In the genomic region with DNA sequence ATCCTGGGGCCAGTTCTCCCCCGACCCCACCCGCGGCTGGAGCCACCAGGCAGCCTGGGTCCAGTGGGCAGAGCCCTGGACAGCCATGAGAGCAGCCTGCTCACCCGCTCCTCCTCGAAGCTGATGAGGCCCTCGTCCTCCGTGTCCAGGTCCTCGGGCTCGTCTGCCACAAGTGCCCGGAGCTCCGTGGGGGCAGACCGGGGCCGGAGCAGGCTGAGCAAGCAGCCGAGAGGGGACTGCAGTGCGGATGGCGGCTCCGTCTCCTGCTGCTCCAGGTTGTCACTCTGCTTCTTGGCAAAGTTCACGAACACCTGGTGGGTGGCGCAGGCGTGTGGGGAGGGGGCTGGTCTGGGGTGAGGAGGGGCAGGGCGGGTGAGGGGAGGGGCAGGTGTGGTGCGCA, we compare ENCODE assay signal across 33 cellular contexts. TPM values are rescaled to one million over a fixed set of nuclear protein-coding genes. Genes with fewer than 3 reads are reported as not detected.
"Had no signal": no experiment of that assay in that cellular context is flagged by ENCODE, and none has a peak within 500 bp of the region (broad histone marks: within the 10 kb centered on the region; RNA-seq: fewer than 3 reads in every experiment).

No MANE protein-coding gene starts in this region.

- ATAC-seq: activated CD4-positive, CD25-positive, alpha-beta regulatory T cell treated with anti-CD3 and anti-CD28 coated beads, Interleukin-2, amount 50 U/mL, for 24 hours; activated naive CD8-positive, alpha-beta T cell treated with anti-CD3 and anti-CD28 coated beads, Interleukin-2, amount 50 U/mL, for 24 hours; WTC11 had no signal

- H3K36me3 ChIP-seq: MG63, SJCRH30 had no signal

- H3K4me3 ChIP-seq: MG63, SK-N-MC had no signal

- H3K27ac ChIP-seq: SK-N-MC had no signal

- DNase-seq: activated CD4-positive, alpha-beta memory T cell treated with anti-CD3 and anti-CD28 coated beads for 36 hours; activated CD4-positive, alpha-beta T cell treated with anti-CD3 and anti-CD28 coated beads for 4 hours; activated CD4-positive, alpha-beta T cell treated with anti-CD3 and anti-CD28 coated beads, Interleukin-2, amount 50 U/mL, for 1 hour; activated CD8-positive, alpha-beta memory T cell treated with anti-CD3 and anti-CD28 coated beads, Interleukin-2, amount 50 U/mL, for 4 hours; activated effector memory CD4-positive, alpha-beta T cell treated with Interleukin-2 at 50 U/mL for 16 hours; activated naive CD4-positive, alpha-beta T cell treated with anti-CD3 and anti-CD28 coated beads, Interleukin-2, amount 10 ng/mL, durations not matched to agents 7 days and 5 days; activated naive CD8-positive, alpha-beta T cell treated with anti-CD3 and anti-CD28 coated beads, Interleukin-2, amount 50 U/mL, for 24 hours; activated T-cell treated with anti-CD3 and anti-CD28 coated beads, Interleukin-2, amount 50 U/mL, for 48 hours; anterior cingulate cortex; central memory CD4-positive, alpha-beta T cell; Kasumi-1; KG1; MG63; NCI-H1048; NCI-H1105 treated with DMSO at 0.1 percent for 48 hours; NCI-H1436; NCI-H1694; NCI-H1930; NCI-H2081 treated with DMSO at 0.1 percent for 48 hours; NCI-H226; NCI-H446 treated with DMSO at 0.1 percent for 48 hours; NCI-H524; NCI-H69; OCI-M1; Right ventricle myocardium superior; T1000 had no signal

- H3K27me3 ChIP-seq: MG63, SJCRH30 had no signal

- H3K9me3 ChIP-seq: MG63 had no signal

RNA-seq across cellular contexts. Expression of gene CLIC3, which starts 11.9 kb away (rescaled TPM):
- total RNA-seq: cerebellum had no signal

RNA-seq across cellular contexts. Expression of gene FUT7, which starts 23.6 kb away (rescaled TPM):
- total RNA-seq: bronchial epithelial cell, Right ventricle myocardium superior, SJCRH30, WTC11 had no signal

RNA-seq across cellular contexts. Expression of gene LCNL1, which starts 25.5 kb away (rescaled TPM):
- total RNA-seq: activated CD4-positive, alpha-beta memory T cell treated with anti-CD3 and anti-CD28 coated beads for 36 hours; bronchial epithelial cell; SJCRH30; T-helper 1 cell treated with Interleukin-12 subunit alpha and Interleukin-12 subunit beta and Interleukin-4 antibody, amounts not matched to agents 30 ng/mL and 1 ng/mL, for 36 hours had no signal
